33 cellular contexts compared by ENCODE assay signal in genomic region chr6:38797391-38797790, GRCh38.
DNase-seq lines count a peak whose midpoint lies in the region; ATAC-seq and TF ChIP-seq lines count a peak whose summit lies in the region.
"Had no signal": no experiment of that assay in that cellular context is flagged by ENCODE, and none has a peak within 500 bp of the region (broad histone marks: within the 10 kb centered on the region; RNA-seq: fewer than 3 reads in every experiment).

No MANE protein-coding gene starts in this region.

- H3K4me1 Mint-ChIP-seq in CD8-positive, alpha-beta memory T cell, result no peaks in the 10 kb centered on the region
- H3K4me1 Mint-ChIP-seq in WTC11, result peaks cover 16% of the 10 kb centered on the region
- H3K4me1 Mint-ChIP-seq: memory B cell; stimulated activated naive B cell treated with anti-CD40 and anti-IgM and Interleukin-4, amounts not matched to agents 10 μg/mL and 1 μg/mL and 100 μg/mL, for 72 hours had no signal

- no peak for TF ChIP-seq POLR2A in prostate gland (IDR thresholded peaks at IDR 0.05)
- no peak for TF ChIP-seq POLR2A in gastrocnemius medialis (IDR thresholded peaks at IDR 0.05)

- TF ChIP-seq CTCF in WTC11 (IDR thresholded peaks at IDR 0.05), result no peak
- no peak for TF ChIP-seq CTCF in prostate gland (IDR thresholded peaks at IDR 0.05)
- no peak for TF ChIP-seq CTCF in gastrocnemius medialis (IDR thresholded peaks at IDR 0.05 in 4 of 5, conservative IDR thresholded peaks at IDR 0.05 in 1 of 5)

- H3K4me3 Mint-ChIP-seq in CD8-positive, alpha-beta memory T cell, result no peak overlapping the region
- no peak overlapping the region; the same call in 1 of the 2 replicates for H3K4me3 Mint-ChIP-seq in WTC11
- H3K4me3 Mint-ChIP-seq: activated CD4-positive, alpha-beta memory T cell treated with anti-CD3 and anti-CD28 coated beads for 36 hours; activated T-cell treated with anti-CD3 and anti-CD28 coated beads, Interleukin-2, amount 50 U/mL, for 72 hours; CD4-positive, alpha-beta T cell; dendritic cell treated with granulocyte-macrophage colony-stimulating factor and Interleukin-4, amounts not matched to agents 40 ng/mL and 50 ng/mL, for 4 days; memory B cell; stimulated activated naive B cell treated with anti-CD40 and anti-IgM and Interleukin-4, amounts not matched to agents 10 μg/mL and 1 μg/mL and 100 μg/mL, for 72 hours; T-helper 17 cell had no signal

- 17% methylated on average over 4 of the region's 4 CpGs for WGBS in prostate gland

- H3K9me3 Mint-ChIP-seq in CD8-positive, alpha-beta memory T cell, result no peaks in the 10 kb centered on the region
- H3K9me3 Mint-ChIP-seq in WTC11, result no peaks in the 10 kb centered on the region
- H3K9me3 Mint-ChIP-seq: activated CD4-positive, alpha-beta memory T cell treated with anti-CD3 and anti-CD28 coated beads for 36 hours; activated T-cell treated with anti-CD3 and anti-CD28 coated beads, Interleukin-2, amount 50 U/mL, for 72 hours; CD4-positive, alpha-beta T cell; dendritic cell treated with granulocyte-macrophage colony-stimulating factor and Interleukin-4, amounts not matched to agents 40 ng/mL and 50 ng/mL, for 4 days; memory B cell; stimulated activated naive B cell treated with anti-CD40 and anti-IgM and Interleukin-4, amounts not matched to agents 10 μg/mL and 1 μg/mL and 100 μg/mL, for 72 hours had no signal

- no peak overlapping the region for H3K4me3 ChIP-seq in CD8-positive, alpha-beta memory T cell (ENCODE audit: low read length)
- H3K4me3 ChIP-seq in prostate gland (no peak overlapping the region), gastrocnemius medialis (no peak overlapping the region), HAP-1 (no peak overlapping the region)
- H3K4me3 ChIP-seq: A549, esophagus squamous epithelium, MG63, upper lobe of right lung had no signal

- CTCF ChIA-PET in CD8-positive, alpha-beta memory T cell (lab: Charles Lee), result no interaction called here
- CTCF ChIA-PET in WTC11 (lab: Charles Lee), result interaction anchor here (1.1 kb wide), 1 partner anchor 75 kb away, joined by 3 read pairs; no protein-coding TSS in a partner anchor

- no peak for DNase-seq in CD8-positive, alpha-beta memory T cell
- no peak for DNase-seq in WTC11 (ENCODE audit: low spot score)
- peak; percentile 85 for DNase-seq in left kidney (ENCODE audit: low read depth, low spot score)
- no peak for DNase-seq in prostate gland (ENCODE audit: low spot score)
- DNase-seq in NAMALWA (ENCODE audit: low spot score), result no peak
- DNase-seq in cerebellar nuclear complex (lab: John Stamatoyannopoulos, UW), result no peak
- no peak for DNase-seq in gastrocnemius medialis
- DNase-seq in HAP-1 (ENCODE audit: low spot score in 2 of 2), result no peak
- DNase-seq: activated CD4-positive, alpha-beta memory T cell treated with anti-CD3 and anti-CD28 coated beads for 36 hours; activated CD4-positive, CD25-positive, alpha-beta regulatory T cell treated with anti-CD3 and anti-CD28 coated beads, Interleukin-2, amount 50 U/mL, for 72 hours; activated naive CD4-positive, alpha-beta T cell treated with Interleukin-2 at 50 U/mL for 16 hours; activated T-cell treated with anti-CD3 and anti-CD28 coated beads, Interleukin-2, amount 50 U/mL, for 72 hours; AML-193; CD4-positive, alpha-beta T cell; central memory CD4-positive, alpha-beta T cell; esophagus squamous epithelium; foreskin melanocyte; KBM-7; MG63; NCI-H1417; NCI-H2029 treated with DMSO at 0.1 percent for 48 hours; NCI-H526; Right ventricle myocardium superior; stimulated activated naive B cell treated with anti-CD40 and anti-IgM and Interleukin-4, amounts not matched to agents 10 μg/mL and 1 μg/mL and 100 μg/mL, for 72 hours; substantia nigra; T-helper 17 cell; upper lobe of right lung had no signal

- POLR2A ChIA-PET in CD8-positive, alpha-beta memory T cell (lab: Charles Lee), result no interaction called here
- POLR2A ChIA-PET in WTC11 (lab: Charles Lee), result no interaction called here

- H3K36me3 Mint-ChIP-seq in CD8-positive, alpha-beta memory T cell, result no peaks in the 10 kb centered on the region
- H3K36me3 Mint-ChIP-seq in WTC11, result no peaks in the 10 kb centered on the region
- H3K36me3 Mint-ChIP-seq: activated CD4-positive, alpha-beta memory T cell treated with anti-CD3 and anti-CD28 coated beads for 36 hours; stimulated activated naive B cell treated with anti-CD40 and anti-IgM and Interleukin-4, amounts not matched to agents 10 μg/mL and 1 μg/mL and 100 μg/mL, for 72 hours had no signal

- peaks cover 35 to 56% of the 10 kb centered on the region in 2 donors for H3K27me3 Mint-ChIP-seq in CD8-positive, alpha-beta memory T cell
- peaks cover 3% of the 10 kb centered on the region; the same call in 1 of the 2 replicates for H3K27me3 Mint-ChIP-seq in WTC11 (ENCODE audit: low read depth)

- peak; percentile 36; the same call in 1 of the 2 replicates for ATAC-seq in WTC11
- no peak for ATAC-seq in gastrocnemius medialis
- ATAC-seq: A549; activated T-cell treated with anti-CD3 and anti-CD28 coated beads, Interleukin-2, amount 50 U/mL, for 72 hours; left lobe of liver; Panc1; SK-N-SH treated with all-trans-retinoic acid at 6 μM for 48 hours; stimulated activated naive B cell treated with anti-CD40 and anti-IgM and Interleukin-4, amounts not matched to agents 10 μg/mL and 1 μg/mL and 100 μg/mL, for 72 hours; T-helper 17 cell; upper lobe of right lung had no signal

- intact Hi-C loops in prostate gland (cut with DNase I), result no loop called here
- intact Hi-C loops in gastrocnemius medialis (cut with DNase I; ENCODE audit: low total_unique reads), result no loop called here

- no peaks in the 10 kb centered on the region for H3K36me3 ChIP-seq in CD8-positive, alpha-beta memory T cell (ENCODE audit: insufficient read depth, low read length)
- H3K36me3 ChIP-seq in prostate gland, result no peaks in the 10 kb centered on the region
- no peaks in the 10 kb centered on the region for H3K36me3 ChIP-seq in gastrocnemius medialis
- no peaks in the 10 kb centered on the region for H3K36me3 ChIP-seq in HAP-1 (replicated peaks)
- H3K36me3 ChIP-seq: esophagus squamous epithelium, MG63, upper lobe of right lung had no signal

- H3K4me1 ChIP-seq in CD8-positive, alpha-beta memory T cell (ENCODE audit: insufficient read depth, low read length), result no peaks in the 10 kb centered on the region
- no peaks in the 10 kb centered on the region for H3K4me1 ChIP-seq in prostate gland (replicated peaks)
- no peaks in the 10 kb centered on the region for H3K4me1 ChIP-seq in gastrocnemius medialis
- no peaks in the 10 kb centered on the region for H3K4me1 ChIP-seq in HAP-1
- H3K4me1 ChIP-seq: A549, upper lobe of right lung had no signal

- no peaks in the 10 kb centered on the region for H3K27me3 ChIP-seq in CD8-positive, alpha-beta memory T cell (ENCODE audit: insufficient read depth, low read length, poor library complexity, severe bottlenecking)
- H3K27me3 ChIP-seq in prostate gland (replicated peaks; ENCODE audit: insufficient read depth), result no peaks in the 10 kb centered on the region
- peaks cover 0 to 11% (median 3%) of the 10 kb centered on the region in 3 donors for H3K27me3 ChIP-seq in gastrocnemius medialis
- 0 out of 2 replicates have a peak, but pooled peaks cover 10% of the 10 kb centered on the region for H3K27me3 ChIP-seq in HAP-1 (ENCODE audit: low read depth)
- H3K27me3 ChIP-seq: upper lobe of right lung had no signal

- in situ Hi-C loops in gastrocnemius medialis (cut with MboI; ENCODE audit: low sequenced_read_pairs in 4 of 4) (no loop called here), HAP-1 (cut with MboI; ENCODE audit: low sequenced_read_pairs) (no loop called here)

- peak overlapping the region; percentile 65 for H3K27ac ChIP-seq in CD8-positive, alpha-beta memory T cell (ENCODE audit: low read depth, low read length)
- H3K27ac ChIP-seq in prostate gland, result peak overlapping the region; percentile 32 to 49
- H3K27ac ChIP-seq in gastrocnemius medialis, result no peak overlapping the region
- H3K27ac ChIP-seq: A549, esophagus squamous epithelium, upper lobe of right lung had no signal

- H3K9me3 ChIP-seq in CD8-positive, alpha-beta memory T cell (ENCODE audit: low read length), result no peaks in the 10 kb centered on the region
- no peaks in the 10 kb centered on the region for H3K9me3 ChIP-seq in prostate gland
- no peaks in the 10 kb centered on the region for H3K9me3 ChIP-seq in gastrocnemius medialis
- no peaks in the 10 kb centered on the region for H3K9me3 ChIP-seq in HAP-1
- H3K9me3 ChIP-seq: A549, esophagus squamous epithelium, MG63, upper lobe of right lung had no signal

- H3K27ac Mint-ChIP-seq in CD8-positive, alpha-beta memory T cell, result no peak overlapping the region
- H3K27ac Mint-ChIP-seq in WTC11, result 0 out of 2 replicates have a peak overlapping the region, but pooled peaks have one; percentile 1
- H3K27ac Mint-ChIP-seq: activated CD4-positive, alpha-beta memory T cell treated with anti-CD3 and anti-CD28 coated beads for 36 hours; activated T-cell treated with anti-CD3 and anti-CD28 coated beads, Interleukin-2, amount 50 U/mL, for 72 hours; CD4-positive, alpha-beta T cell; dendritic cell treated with granulocyte-macrophage colony-stimulating factor and Interleukin-4, amounts not matched to agents 40 ng/mL and 50 ng/mL, for 4 days; memory B cell; stimulated activated naive B cell treated with anti-CD40 and anti-IgM and Interleukin-4, amounts not matched to agents 10 μg/mL and 1 μg/mL and 100 μg/mL, for 72 hours; T-helper 17 cell had no signal

TF ChIP-seq in WTC11, 78 proteins besides CTCF, POLR2A, EP300 and RAD21 (continues in another document):
- TF ChIP-seq ETV6 (CRISPR knock-in tag; IDR thresholded peaks at IDR 0.05) (no peak), ZNF138 (CRISPR knock-in tag; conservative IDR thresholded peaks at IDR 0.05) (no peak), ZNF425 (CRISPR knock-in tag; conservative IDR thresholded peaks at IDR 0.05) (no peak)

Comparison
In these comparisons a context has a peak if more than half of its experiments do, and no peak if none do; other contexts are left out.
1. H3K27ac ChIP-seq: peak in CD8-positive, alpha-beta memory T cell (single experiment) and prostate gland (2 of 2); none in gastrocnemius medialis (0 of 4).